13 cellular contexts compared by ENCODE assay signal in the genomic region with DNA sequence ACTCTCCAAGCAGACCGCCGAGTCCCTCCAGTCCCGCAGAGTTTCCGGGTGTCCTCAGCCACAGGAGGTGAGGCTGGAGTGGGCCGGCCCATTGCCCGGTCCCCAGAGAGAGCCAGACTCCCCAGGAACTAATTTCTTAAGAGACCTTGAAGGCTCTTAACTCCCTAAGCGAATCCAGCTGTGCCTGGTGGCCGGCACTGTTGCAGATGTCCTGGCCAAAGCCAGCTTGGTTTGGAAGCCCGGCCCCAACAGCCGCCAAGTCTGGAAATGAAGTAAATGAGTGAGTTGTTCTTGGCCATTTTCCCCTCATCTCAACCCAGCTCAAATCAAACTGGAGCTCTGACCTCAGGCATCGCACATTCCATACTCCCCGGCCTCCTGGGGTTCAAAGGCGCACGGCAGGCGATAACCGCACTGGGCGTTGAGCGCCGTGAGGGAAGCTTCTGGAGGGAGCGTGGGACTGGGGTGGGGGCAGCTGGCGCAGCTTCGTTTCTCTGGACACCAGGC. TPM values are rescaled to one million over a fixed set of nuclear protein-coding genes. Genes with fewer than 3 reads are reported as not detected.
DNase-seq lines count a peak whose midpoint lies in the region; ATAC-seq and TF ChIP-seq lines count a peak whose summit lies in the region.
"Had no signal": no experiment of that assay in that cellular context is flagged by ENCODE, and none has a peak within 500 bp of the region (broad histone marks: within the 10 kb centered on the region; RNA-seq: fewer than 3 reads in every experiment).

No MANE protein-coding gene starts in this region.

- no peak overlapping the region for H2AFZ ChIP-seq in Karpas-422 (ENCODE audit: low read length)

- no peaks in the 10 kb centered on the region for H3K9me2 ChIP-seq in Karpas-422 (replicated peaks; ENCODE audit: insufficient read depth, low read length)

- no peaks in the 10 kb centered on the region for H3K36me3 Mint-ChIP-seq in activated naive CD4-positive, alpha-beta T cell treated with anti-CD3 and anti-CD28 coated beads for 36 hours (ENCODE audit: low read depth)

- H3K36me3 ChIP-seq in ovary (no peaks in the 10 kb centered on the region), Karpas-422 (ENCODE audit: insufficient read depth, low read length) (no peaks in the 10 kb centered on the region)

- H3K27ac Mint-ChIP-seq in activated naive CD4-positive, alpha-beta T cell treated with anti-CD3 and anti-CD28 coated beads for 36 hours, result no peak overlapping the region
- H3K27ac Mint-ChIP-seq: stimulated activated memory B cell treated with anti-CD40 and anti-IgM and Interleukin-4, amounts not matched to agents 10 μg/mL and 1 μg/mL and 100 μg/mL, for 72 hours had no signal

- H3K4me3 Mint-ChIP-seq in activated naive CD4-positive, alpha-beta T cell treated with anti-CD3 and anti-CD28 coated beads for 36 hours, result no peak overlapping the region
- H3K4me3 Mint-ChIP-seq: nephron; stimulated activated memory B cell treated with anti-CD40 and anti-IgM and Interleukin-4, amounts not matched to agents 10 μg/mL and 1 μg/mL and 100 μg/mL, for 72 hours had no signal

- peaks cover 10% of the 10 kb centered on the region for H3K4me1 Mint-ChIP-seq in activated naive CD4-positive, alpha-beta T cell treated with anti-CD3 and anti-CD28 coated beads for 36 hours (ENCODE audit: low read depth)

- H3K4me3 ChIP-seq in foreskin fibroblast (ENCODE audit: low read depth in 1 of 2, low read length in 2 of 2) (no peak overlapping the region), ovary (no peak overlapping the region), Karpas-422 (ENCODE audit: low read length) (no peak overlapping the region)

- no peak for TF ChIP-seq POLR2A in ovary (IDR thresholded peaks at IDR 0.05)

- H3K9me3 ChIP-seq in ovary (no peaks in the 10 kb centered on the region), Karpas-422 (ENCODE audit: low read length) (no peaks in the 10 kb centered on the region)

- ATAC-seq in Right ventricle myocardium inferior, result peak; percentile 68
- ATAC-seq: Panc1; stimulated activated memory B cell treated with anti-CD40 and anti-IgM and Interleukin-4, amounts not matched to agents 10 μg/mL and 1 μg/mL and 100 μg/mL, for 72 hours had no signal

- no peaks in the 10 kb centered on the region for H3K27me3 Mint-ChIP-seq in activated naive CD4-positive, alpha-beta T cell treated with anti-CD3 and anti-CD28 coated beads for 36 hours (ENCODE audit: low read depth)
- H3K27me3 Mint-ChIP-seq: stimulated activated memory B cell treated with anti-CD40 and anti-IgM and Interleukin-4, amounts not matched to agents 10 μg/mL and 1 μg/mL and 100 μg/mL, for 72 hours had no signal

- H3K9me3 Mint-ChIP-seq in activated naive CD4-positive, alpha-beta T cell treated with anti-CD3 and anti-CD28 coated beads for 36 hours, result no peaks in the 10 kb centered on the region
- H3K9me3 Mint-ChIP-seq: nephron had no signal

- H3K4me1 ChIP-seq in ovary (ENCODE audit: insufficient read depth), result peaks cover 17% of the 10 kb centered on the region
- peaks cover 22% of the 10 kb centered on the region for H3K4me1 ChIP-seq in Karpas-422 (ENCODE audit: low read length)

- H3K27ac ChIP-seq in ovary (no peak overlapping the region), Karpas-422 (ENCODE audit: low read length) (no peak overlapping the region)

- TF ChIP-seq CTCF in foreskin fibroblast (IDR thresholded peaks at IDR 0.05; ENCODE audit: low read depth, low read length) (no peak), ovary (IDR thresholded peaks at IDR 0.05) (no peak)

- 11 to 40% (median 14%) methylated on average over 20 to 22 of the region's 22 CpGs for WGBS in ovary, 3 donors

- intact Hi-C loops in Right ventricle myocardium inferior (cut with DNase I), result no loop called here
- intact Hi-C loops in cardiac septum (cut with DNase I), result no loop called here
- intact Hi-C loops in ovary (cut with DNase I), result no loop called here
- intact Hi-C loops in activated naive CD4-positive, alpha-beta T cell treated with anti-CD3 and anti-CD28 coated beads for 36 hours (cut with micrococcal nuclease), result no loop called here

- no peak overlapping the region for H3K9ac ChIP-seq in Karpas-422 (ENCODE audit: low read length)

- no peak for TF ChIP-seq EP300 in ovary (IDR thresholded peaks at IDR 0.05)

- DNase-seq in Right ventricle myocardium inferior (ENCODE audit: missing footprints) (peak; percentile 75), cardiac septum (ENCODE audit: low spot score) (no peak), foreskin fibroblast (peak; percentile 86 to 95), ovary (peak; percentile 50 to 70 (median 63)), COR-L47 (lab: John Stamatoyannopoulos, UW) (no peak), Karpas-422 (no peak)
- no peak for DNase-seq in activated naive CD4-positive, alpha-beta T cell treated with anti-CD3 and anti-CD28 coated beads for 36 hours
- no peak for DNase-seq in activated CD8-positive, alpha-beta memory T cell treated with anti-CD3 and anti-CD28 coated beads for 24 hours
- DNase-seq: 8988T, DMS79 had no signal

- CTCF ChIA-PET in activated naive CD4-positive, alpha-beta T cell treated with anti-CD3 and anti-CD28 coated beads for 36 hours (lab: Charles Lee), result interaction anchor here (0.9 kb wide), 1 partner anchor 386 kb away, joined by 8 read pairs; no protein-coding TSS in a partner anchor

- H3K4me2 ChIP-seq in Karpas-422 (ENCODE audit: low read depth, low read length, poor library complexity, severe bottlenecking), result no peak overlapping the region

- H3K27me3 ChIP-seq in ovary, result no peaks in the 10 kb centered on the region
- H3K27me3 ChIP-seq in Karpas-422 (ENCODE audit: low read length), result no peaks in the 10 kb centered on the region

- H3K79me2 ChIP-seq in Karpas-422 (ENCODE audit: low read length), result no peaks in the 10 kb centered on the region

- peaks cover 26% of the 10 kb centered on the region; the same call in 1 of the 2 replicates for H4K20me1 ChIP-seq in Karpas-422 (ENCODE audit: insufficient read depth, low read depth, low read length)

RNA-seq across cellular contexts. Expression of gene CMIP, which starts 42.0 kb away (rescaled TPM):
- total RNA-seq in Right ventricle myocardium inferior (10.5 TPM), cardiac septum (19.8 TPM), ovary (10 to 100 TPM; 19.4 to 68.2 (median 38.7) TPM)
- polyA plus RNA-seq in ovary, result 10 to 100 TPM; 28.6 to 37.8 TPM
- total RNA-seq in activated naive CD4-positive, alpha-beta T cell treated with anti-CD3 and anti-CD28 coated beads for 36 hours, result 10 to 100 TPM; 28.6 to 28.8 TPM
- total RNA-seq in Karpas-422 (2014; rRNA removed; shearing (Covaris generic); ENCODE audit: low replicate concordance), result 5.0 and 12.7 TPM in 2 replicates

Comparison
In these comparisons a context has a peak if more than half of its experiments do, and no peak if none do; other contexts are left out.
1. DNase-seq: peak in Right ventricle myocardium inferior (single experiment), foreskin fibroblast (2 of 2) and ovary (5 of 5); none in cardiac septum (single experiment), COR-L47 (single experiment), activated naive CD4-positive, alpha-beta T cell treated with anti-CD3 and anti-CD28 coated beads for 36 hours (single experiment), activated CD8-positive, alpha-beta memory T cell treated with anti-CD3 and anti-CD28 coated beads for 24 hours (single experiment) and Karpas-422 (single experiment).